Comparison of ENCODE assay signal across 28 cellular contexts in the genomic region with DNA sequence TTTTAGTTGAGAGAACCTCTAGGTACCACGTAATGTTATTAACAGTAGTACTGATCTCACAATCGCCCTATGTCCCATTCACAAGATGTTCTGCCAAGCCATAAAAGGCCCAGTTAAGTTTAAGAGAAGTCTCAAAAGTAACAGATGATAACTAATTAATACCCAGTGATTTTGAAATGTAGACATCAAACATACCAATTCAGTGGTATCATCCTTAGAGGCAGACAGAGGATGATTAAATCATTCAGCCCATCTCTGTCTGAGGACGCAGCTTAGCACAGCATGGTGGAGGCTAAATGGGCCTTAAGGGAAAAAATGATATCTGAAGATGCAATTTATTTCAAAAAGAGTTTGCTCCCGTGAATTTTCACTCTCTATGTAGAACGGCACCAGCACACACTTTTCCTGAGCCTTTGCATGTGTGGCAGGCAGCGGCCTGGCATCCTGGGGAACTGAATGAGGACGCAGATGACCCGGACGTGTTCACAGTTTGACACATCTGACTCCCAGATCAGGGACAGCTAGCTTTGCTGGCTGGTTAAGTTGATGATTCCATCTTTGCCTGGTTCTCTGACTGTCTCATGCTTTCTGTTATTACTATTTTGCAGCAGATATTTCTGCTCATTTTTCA. TPM values are rescaled to one million over a fixed set of nuclear protein-coding genes. Genes with fewer than 3 reads are reported as not detected.
A peak's percentile ranks its signal among the peaks of the same experiment; 100 is the strongest.
DNase-seq lines count a peak whose midpoint lies in the region; ATAC-seq, FAIRE-seq and TF ChIP-seq lines count a peak whose summit lies in the region.
"Had no signal": no experiment of that assay in that cellular context is flagged by ENCODE, and none has a peak within 500 bp of the region (broad histone marks: within the 10 kb centered on the region; RNA-seq: fewer than 3 reads in every experiment).

No MANE protein-coding gene starts in this region.

- DNase-seq in GM23248 (peak; percentile 72), astrocyte (ENCODE audit: low read depth) (no peak), mesenchymal stem cell (no peak), thyroid gland (no peak), GM13976 (ENCODE audit: low spot score) (no peak)
- DNase-seq in stimulated activated naive CD8-positive, alpha-beta T cell treated with anti-CD3 and anti-CD28 coated beads, Interleukin-15, Interleukin-2, amounts not matched to agents 100 U/mL and 50 U/mL, for 24 hours = no peak
- DNase-seq: activated CD4-positive, alpha-beta memory T cell treated with anti-CD3 and anti-CD28 coated beads, Interleukin-2, amount 10 ng/mL, durations not matched to agents 7 days and 5 days; activated CD4-positive, alpha-beta T cell treated with anti-CD3 and anti-CD28 coated beads for 1 hour; activated CD8-positive, alpha-beta memory T cell treated with anti-CD3 and anti-CD28 coated beads, Interleukin-2, amount 50 U/mL, for 48 hours; activated naive CD4-positive, alpha-beta T cell treated with Interleukin-2 at 50 U/mL for 16 hours; gastrocnemius medialis; hypothalamus; left colon; NCI-H1092 treated with DMSO at 0.1 percent for 48 hours; NCI-H187; NCI-H2171; NCI-H510A treated with DMSO at 0.1 percent for 48 hours; ovary; retina; stimulated activated CD4-positive, alpha-beta T cell treated with anti-CD3 and anti-CD28 coated beads, Interleukin-1b, Interleukin-23, amount 100 ng/mL, for 48 hours; stimulated activated naive CD4-positive, alpha-beta T cell treated with Interleukin-2 at 50 U/mL for 16 hours had no signal

- TF ChIP-seq CTCF in astrocyte (IDR thresholded peaks at IDR 0.05; ENCODE audit: insufficient read depth, low read depth, low read length) (no peak), thyroid gland (IDR thresholded peaks at IDR 0.05) (no peak), GM13976 (IDR thresholded peaks at IDR 0.05; ENCODE audit: borderline replicate concordance, control extremely low read depth, extremely low read depth, insufficient read depth, missing control alignments) (no peak)

- H3K23ac ChIP-seq in mesenchymal stem cell (ENCODE audit: low read length in 2 of 2) = no peak overlapping the region

- H3K27me3 ChIP-seq in GM23248 (replicated peaks; ENCODE audit: insufficient read depth) (no peaks in the 10 kb centered on the region), astrocyte (ENCODE audit: insufficient read depth, low read length) (no peaks in the 10 kb centered on the region), mesenchymal stem cell (ENCODE audit: control insufficient read depth in 1 of 2, insufficient read depth in 1 of 2, low read length in 2 of 2) (no peaks in the 10 kb centered on the region), thyroid gland (no peaks in the 10 kb centered on the region)
- H3K27me3 ChIP-seq: adrenal gland, BLaER1, gastrocnemius medialis, ovary had no signal

- intact Hi-C loops in thyroid gland (cut with DNase I) = loop anchor here (10.0 kb wide), 1 partner anchor 163 kb away; no protein-coding TSS in a partner anchor

- H3K79me1 ChIP-seq in mesenchymal stem cell (replicated peaks; ENCODE audit: low read length, poor library complexity, severe bottlenecking) = peaks cover 11% of the 10 kb centered on the region

- no peak overlapping the region for H2AFZ ChIP-seq in GM23248
- H2AFZ ChIP-seq in astrocyte (ENCODE audit: low read depth, low read length) = no peak overlapping the region
- no peak overlapping the region for H2AFZ ChIP-seq in mesenchymal stem cell (ENCODE audit: low read depth, low read length)

- no peak overlapping the region for H3K14ac ChIP-seq in mesenchymal stem cell (ENCODE audit: low read length in 2 of 2)

- no peak overlapping the region for H4K8ac ChIP-seq in mesenchymal stem cell (ENCODE audit: low read length)

- no peak overlapping the region for H3K18ac ChIP-seq in mesenchymal stem cell (ENCODE audit: low read depth in 1 of 2, low read length in 2 of 2)

- no peaks in the 10 kb centered on the region for H4K20me1 ChIP-seq in GM23248 (ENCODE audit: insufficient read depth)
- peaks cover 68% of the 10 kb centered on the region for H4K20me1 ChIP-seq in astrocyte (ENCODE audit: insufficient read depth, low read length)
- H4K20me1 ChIP-seq: BLaER1 had no signal

- H3K27ac ChIP-seq in GM23248 = peak overlapping the region; percentile 72
- no peak overlapping the region for H3K27ac ChIP-seq in astrocyte (ENCODE audit: low read depth, low read length)
- no peak overlapping the region for H3K27ac ChIP-seq in mesenchymal stem cell (ENCODE audit: low read length, poor library complexity, severe bottlenecking)
- peak overlapping the region in 2 of 3 donors; percentile 69 to 74 for H3K27ac ChIP-seq in thyroid gland
- H3K27ac ChIP-seq: adrenal gland, BLaER1, gastrocnemius medialis, thoracic aorta had no signal

- H3K4me1 ChIP-seq in GM23248 (ENCODE audit: insufficient read depth) (peaks cover 59% of the 10 kb centered on the region), astrocyte (ENCODE audit: insufficient read depth, low read length) (no peaks in the 10 kb centered on the region), mesenchymal stem cell (ENCODE audit: control insufficient read depth, insufficient read depth, low read depth, low read length) (peaks cover 17% of the 10 kb centered on the region), thyroid gland (peaks cover 69 to 71% of the 10 kb centered on the region in 2 donors)
- H3K4me1 ChIP-seq: BLaER1 had no signal

- WGBS in GM23248 (ENCODE audit: low coverage in 1 of 2, low lambda C conversion rate in 2 of 2, missing lambda C conversion rate in 2 of 2), 2 experiments = 42 to 45% methylated on average over 9 of the region's 9 CpGs
- 96% methylated on average over 9 of the region's 9 CpGs for WGBS in mesenchymal stem cell
- 90 to 94% methylated on average over 9 of the region's 9 CpGs for WGBS in thyroid gland, 2 donors

- H3K27ac Mint-ChIP-seq in astrocyte (ENCODE audit: unreplicated experiment) = peak overlapping the region; percentile 58
- H3K27ac Mint-ChIP-seq: activated CD4-positive, alpha-beta memory T cell treated with anti-CD3 and anti-CD28 coated beads, Interleukin-2, amount 10 ng/mL, durations not matched to agents 7 days and 5 days; activated T-helper 1 cell treated with anti-CD3 and anti-CD28 coated beads, Interleukin-12 subunit alpha, Interleukin-12 subunit beta, Interleukin-2, Interleukin-4 antibody, amounts not matched to agents 30 ng/mL and 10 ng/mL and 1 ng/mL, durations not matched to agents 14 hours and 24 hours and 36 hours; brain had no signal

- no peak for ATAC-seq in GM21737 (IDR thresholded peaks at IDR 0.05; ENCODE audit: unreplicated experiment)
- ATAC-seq in stimulated activated naive CD8-positive, alpha-beta T cell treated with anti-CD3 and anti-CD28 coated beads, Interleukin-15, Interleukin-2, amounts not matched to agents 100 U/mL and 50 U/mL, for 24 hours = no peak
- ATAC-seq: gastrocnemius medialis, left colon had no signal

- no peak overlapping the region for H3K4me3 Mint-ChIP-seq in astrocyte (ENCODE audit: unreplicated experiment)
- H3K4me3 Mint-ChIP-seq: activated CD4-positive, alpha-beta memory T cell treated with anti-CD3 and anti-CD28 coated beads, Interleukin-2, amount 10 ng/mL, durations not matched to agents 7 days and 5 days; activated T-helper 1 cell treated with anti-CD3 and anti-CD28 coated beads, Interleukin-12 subunit alpha, Interleukin-12 subunit beta, Interleukin-2, Interleukin-4 antibody, amounts not matched to agents 30 ng/mL and 10 ng/mL and 1 ng/mL, durations not matched to agents 14 hours and 24 hours and 36 hours; brain had no signal

- peaks cover 16% of the 10 kb centered on the region for H3K4me1 Mint-ChIP-seq in astrocyte (ENCODE audit: low read depth, unreplicated experiment)
- H3K4me1 Mint-ChIP-seq: activated CD4-positive, alpha-beta memory T cell treated with anti-CD3 and anti-CD28 coated beads, Interleukin-2, amount 10 ng/mL, durations not matched to agents 7 days and 5 days had no signal

- H3K4me3 ChIP-seq in GM23248 (0 out of 2 replicates have a peak overlapping the region, but pooled peaks have one; percentile 17), astrocyte (ENCODE audit: insufficient read depth, low read depth, low read length) (no peak overlapping the region), mesenchymal stem cell (ENCODE audit: insufficient read depth in 1 of 2, low read depth in 1 of 2, low read length in 2 of 2) (no peak overlapping the region), thyroid gland (replicated peaks in 1 of 3) (no peak overlapping the region)
- H3K4me3 ChIP-seq: adrenal gland, BLaER1, gastrocnemius medialis, ovary, thoracic aorta had no signal

- H3K4me2 ChIP-seq in GM23248 (ENCODE audit: unreplicated experiment) (peak overlapping the region; percentile 38), astrocyte (ENCODE audit: low read length) (no peak overlapping the region), mesenchymal stem cell (ENCODE audit: low read length, poor library complexity, severe bottlenecking) (no peak overlapping the region)
- H3K4me2 ChIP-seq: BLaER1 had no signal

- no peaks in the 10 kb centered on the region for H3K36me3 Mint-ChIP-seq in astrocyte (ENCODE audit: low read depth, unreplicated experiment)
- H3K36me3 Mint-ChIP-seq: brain had no signal

- H3K9me2 ChIP-seq in GM23248 (ENCODE audit: insufficient read depth) = no peaks in the 10 kb centered on the region

- TF ChIP-seq POLR2A in thyroid gland (IDR thresholded peaks at IDR 0.05) = no peak

- H3K9me3 ChIP-seq in GM23248 (ENCODE audit: low read depth) (no peaks in the 10 kb centered on the region), astrocyte (ENCODE audit: insufficient read depth, low read depth, low read length) (no peaks in the 10 kb centered on the region), mesenchymal stem cell (ENCODE audit: control insufficient read depth, low read length) (no peaks in the 10 kb centered on the region), thyroid gland (no peaks in the 10 kb centered on the region)
- H3K9me3 ChIP-seq: adrenal gland, BLaER1, gastrocnemius medialis, ovary, thoracic aorta had no signal

- H3K27me3 Mint-ChIP-seq in astrocyte (ENCODE audit: low read depth, unreplicated experiment) = no peaks in the 10 kb centered on the region

- in situ Hi-C loops in GM23248 (cut with MboI) (no loop called here), GM13976 (cut with MboI; ENCODE audit: low sequenced_read_pairs, unreplicated experiment) (no loop called here)

- H3K79me2 ChIP-seq in GM23248 (ENCODE audit: insufficient read depth) (peaks cover 97% of the 10 kb centered on the region), astrocyte (ENCODE audit: insufficient read depth, low read length) (peaks cover 99% of the 10 kb centered on the region)

- H2BK120ac ChIP-seq in mesenchymal stem cell (ENCODE audit: low read depth, low read length) = no peak overlapping the region

- H3K36me3 ChIP-seq in GM23248 (ENCODE audit: low read depth) (no peaks in the 10 kb centered on the region), astrocyte (ENCODE audit: insufficient read depth, low read length) (peaks cover 3% of the 10 kb centered on the region), mesenchymal stem cell (ENCODE audit: control insufficient read depth in 1 of 2, insufficient read depth in 2 of 2, low read depth in 1 of 2, low read length in 2 of 2) (peaks cover 5 to 37% of the 10 kb centered on the region in 2 experiments), thyroid gland (no peaks in the 10 kb centered on the region)
- H3K36me3 ChIP-seq: adrenal gland, BLaER1, gastrocnemius medialis, ovary, thoracic aorta had no signal

- peak overlapping the region; percentile 51 for H3K9ac ChIP-seq in GM23248
- H3K9ac ChIP-seq in astrocyte (ENCODE audit: low read length) = no peak overlapping the region
- H3K9ac ChIP-seq in mesenchymal stem cell (ENCODE audit: low read length) = no peak overlapping the region
- H3K9ac ChIP-seq: BLaER1 had no signal

- no peak overlapping the region for H4K91ac ChIP-seq in mesenchymal stem cell (ENCODE audit: low read length)

- H2AK5ac ChIP-seq in mesenchymal stem cell (ENCODE audit: low read length, severe bottlenecking) = peak overlapping the region; percentile 49

- H3K4ac ChIP-seq in mesenchymal stem cell (ENCODE audit: low read depth in 1 of 2, low read length in 2 of 2) = no peak overlapping the region

- no peak overlapping the region for H2BK15ac ChIP-seq in mesenchymal stem cell (ENCODE audit: low read depth, poor library complexity, severe bottlenecking)

- H3F3A ChIP-seq in GM23248 (ENCODE audit: insufficient read depth) = peaks cover 55% of the 10 kb centered on the region

- H2BK12ac ChIP-seq in mesenchymal stem cell (ENCODE audit: low read length in 2 of 2) = no peak overlapping the region

- no peaks in the 10 kb centered on the region for H3K9me3 Mint-ChIP-seq in astrocyte (ENCODE audit: unreplicated experiment)
- H3K9me3 Mint-ChIP-seq: activated CD4-positive, alpha-beta memory T cell treated with anti-CD3 and anti-CD28 coated beads, Interleukin-2, amount 10 ng/mL, durations not matched to agents 7 days and 5 days; activated T-helper 1 cell treated with anti-CD3 and anti-CD28 coated beads, Interleukin-12 subunit alpha, Interleukin-12 subunit beta, Interleukin-2, Interleukin-4 antibody, amounts not matched to agents 30 ng/mL and 10 ng/mL and 1 ng/mL, durations not matched to agents 14 hours and 24 hours and 36 hours had no signal

- no peak overlapping the region for H2BK5ac ChIP-seq in mesenchymal stem cell (ENCODE audit: low read depth, low read length, poor library complexity, severe bottlenecking)

- no peak for FAIRE-seq in astrocyte (lab: Jason Lieb, UNC)

RNA-seq across cellular contexts. Expression of a gene that starts 13.4 kb away (rescaled TPM):
- total RNA-seq in GM23248 (2014; rRNA removed; shearing (Covaris generic)) = 53.5 and 55.0 TPM in 2 replicates
- polyA plus RNA-seq in GM23248 (2016; fragmentation: Nextera tagmentation; extraction: Ambion mirVana) = 48.7 and 50.9 TPM in 2 replicates
- total RNA-seq in astrocyte (22.0 and 27.3 TPM in 2 replicates), thyroid gland (10 to 100 TPM; 57.5 to 96.2 (median 84.7) TPM)
- polyA plus RNA-seq in mesenchymal stem cell (2013, experiment 1 of 2) = 15.8 TPM
- polyA plus RNA-seq in mesenchymal stem cell (2013, experiment 2 of 2) = 15.1 TPM
- total RNA-seq: activated CD4-positive, alpha-beta memory T cell treated with anti-CD3 and anti-CD28 coated beads, Interleukin-2, amount 10 ng/mL, durations not matched to agents 7 days and 5 days; T-helper 2 cell treated with Interferon-gamma antibody and Interleukin-4, amounts not matched to agents 100 ng/mL and 5 ng/mL, for 36 hours had no signal

Comparison
In these comparisons a context has a peak if more than half of its experiments do, and no peak if none do; other contexts are left out.
1. H3K27ac ChIP-seq: peak in GM23248 (single experiment) and thyroid gland (2 of 3); none in astrocyte (single experiment) and mesenchymal stem cell (single experiment).